In the genomic region with DNA sequence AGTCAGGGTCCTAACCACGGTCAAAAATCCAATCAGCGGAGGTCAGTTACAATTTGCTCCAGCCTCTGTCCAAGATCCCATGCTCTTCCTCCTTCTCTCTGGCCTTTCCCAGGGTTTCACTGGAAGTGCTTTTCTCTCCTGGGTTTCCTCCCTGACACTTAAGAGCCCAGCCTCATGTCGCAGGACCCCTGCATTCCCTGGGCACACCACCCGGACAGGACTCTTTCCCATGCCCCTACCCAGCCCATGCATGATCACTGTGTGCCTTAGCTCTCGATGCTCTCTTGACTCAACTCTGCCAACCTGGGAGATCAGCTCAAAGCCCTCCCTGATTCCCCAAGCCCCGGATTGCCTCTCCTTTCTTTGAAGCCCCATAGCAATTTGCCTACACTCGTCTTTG, we compare ENCODE assay signal across 28 cellular contexts. TPM values are rescaled to one million over a fixed set of nuclear protein-coding genes. Genes with fewer than 3 reads are reported as not detected.
DNase-seq lines count a peak whose midpoint lies in the region; ATAC-seq, FAIRE-seq and TF ChIP-seq lines count a peak whose summit lies in the region.
"Had no signal": no experiment of that assay in that cellular context is flagged by ENCODE, and none has a peak within 500 bp of the region (broad histone marks: within the 10 kb centered on the region; RNA-seq: fewer than 3 reads in every experiment).

No MANE protein-coding gene starts in this region.

- no peaks in the 10 kb centered on the region for H3K9me1 ChIP-seq in keratinocyte (ENCODE audit: control insufficient read depth, extremely low read depth, insufficient read depth, low read length)

- intact Hi-C loops in A673 (cut with micrococcal nuclease; ENCODE audit: unreplicated experiment), result no loop called here

- H3K36me3 ChIP-seq in A673 (ENCODE audit: insufficient read depth, low read length, poor library complexity, severe bottlenecking) (no peaks in the 10 kb centered on the region), DOHH2 (ENCODE audit: control insufficient read depth, low read length) (no peaks in the 10 kb centered on the region), keratinocyte (ENCODE audit: control insufficient read depth in 2 of 2, extremely low read depth in 1 of 2, insufficient read depth in 2 of 2, low read length in 2 of 2) (no peaks in the 10 kb centered on the region)
- H3K36me3 ChIP-seq: gastroesophageal sphincter, left ventricle myocardium inferior, thoracic aorta had no signal

- no peak overlapping the region for H3K9ac ChIP-seq in keratinocyte (ENCODE audit: control insufficient read depth, extremely low read depth, insufficient read depth, low read length)

- H3K27ac ChIP-seq in A673 (ENCODE audit: low read depth, low read length, poor library complexity, severe bottlenecking) (peak overlapping the region; percentile 14), DOHH2 (ENCODE audit: low read depth, low read length) (no peak overlapping the region), keratinocyte (ENCODE audit: control insufficient read depth, insufficient read depth, low read length) (no peak overlapping the region)
- H3K27ac ChIP-seq: gastroesophageal sphincter, left ventricle myocardium inferior, thoracic aorta had no signal

- H3F3A ChIP-seq in DOHH2 (ENCODE audit: control insufficient read depth, insufficient read depth), result no peaks in the 10 kb centered on the region

- H3K79me2 ChIP-seq in DOHH2 (ENCODE audit: control insufficient read depth, low read length), result no peaks in the 10 kb centered on the region
- no peaks in the 10 kb centered on the region for H3K79me2 ChIP-seq in keratinocyte (ENCODE audit: control insufficient read depth, insufficient read depth, low read length)

- in situ Hi-C loops in ACHN (cut with HindIII; ENCODE audit: low pct_ligation_motif_present, low pct_unique_long_range_greater_than_20kb, low sequenced_read_pairs), result no loop called here

- H3K9me3 Mint-ChIP-seq in T-cell, result no peaks in the 10 kb centered on the region
- H3K9me3 Mint-ChIP-seq: CD14-positive monocyte; natural killer cell; T-helper 2 cell treated with Interferon-gamma antibody and Interleukin-4, amounts not matched to agents 5 μg/mL and 100 μg/mL, for 36 hours had no signal

- TF ChIP-seq CTCF in A673 (conservative IDR thresholded peaks at IDR 0.05; ENCODE audit: low read depth, low read length) (no peak), DOHH2 (IDR thresholded peaks at IDR 0.05; ENCODE audit: low read depth, low read length, poor library complexity, severe bottlenecking) (no peak), keratinocyte (optimal IDR thresholded peaks at IDR 0.05 in 1 of 3, IDR thresholded peaks at IDR 0.05 in 1 of 3, conservative IDR thresholded peaks at IDR 0.05 in 1 of 3; ENCODE audit: extremely low read depth in 1 of 3, insufficient read depth in 2 of 3, low read length in 3 of 3) (no peak)

- H3K4me1 Mint-ChIP-seq in T-cell, result peaks cover 34 to 52% (median 36%) of the 10 kb centered on the region in 3 donors

- H3K27ac Mint-ChIP-seq in T-cell, result peak overlapping the region; percentile 37 to 57
- H3K27ac Mint-ChIP-seq: natural killer cell had no signal

- H3K4me3 Mint-ChIP-seq in T-cell, result peak overlapping the region in 1 of 3 donors; percentile 38
- H3K4me3 Mint-ChIP-seq: natural killer cell had no signal

- dilution Hi-C loops in keratinocyte (cut with MboI; ENCODE audit: extremely low pct_ligation_motif_present, low sequenced_read_pairs), result no loop called here

- H3K4me3 ChIP-seq in A673 (ENCODE audit: low read depth, low read length, poor library complexity, severe bottlenecking) (no peak overlapping the region), DOHH2 (ENCODE audit: low read length) (no peak overlapping the region), keratinocyte (ENCODE audit: control insufficient read depth in 2 of 3, extremely low read depth in 1 of 3, insufficient read depth in 2 of 3, low read depth in 1 of 3, low read length in 3 of 3) (no peak overlapping the region)
- H3K4me3 ChIP-seq: gastroesophageal sphincter, left ventricle myocardium inferior, thoracic aorta had no signal

- H3K4me2 ChIP-seq in DOHH2 (ENCODE audit: low read length), result peak overlapping the region; percentile 18; the same call in 1 of the 2 replicates
- peak overlapping the region; percentile 60 for H3K4me2 ChIP-seq in keratinocyte (ENCODE audit: control insufficient read depth, extremely low read depth, insufficient read depth, low read depth, low read length)

- no peak for ATAC-seq in T-cell (replicated peaks in 1 of 4)
- ATAC-seq in HG02970 (IDR thresholded peaks at IDR 0.05; ENCODE audit: low FRiP score, unreplicated experiment), result no peak
- ATAC-seq in GM18870 (IDR thresholded peaks at IDR 0.05; ENCODE audit: unreplicated experiment), result no peak
- ATAC-seq: gastroesophageal sphincter; right cardiac atrium; SK-N-SH treated with all-trans-retinoic acid at 6 μM for 48 hours; stimulated activated naive CD8-positive, alpha-beta T cell treated with anti-CD3 and anti-CD28 coated beads, Interleukin-15, Interleukin-2, amounts not matched to agents 100 U/mL and 50 U/mL, for 24 hours had no signal

- no TSS peak for BruUV-seq in A673 (replicated peaks; lab: Mats Ljungman, UMichigan)

- FAIRE-seq in keratinocyte (lab: Jason Lieb, UNC), result no peak
- FAIRE-seq: endometrium had no signal

- H3K4me1 ChIP-seq in A673 (ENCODE audit: insufficient read depth, low read length, poor library complexity, severe bottlenecking), result peaks cover 5% of the 10 kb centered on the region
- H3K4me1 ChIP-seq in DOHH2 (ENCODE audit: control insufficient read depth, low read length), result peaks cover 17% of the 10 kb centered on the region
- H3K4me1 ChIP-seq in keratinocyte (ENCODE audit: control insufficient read depth, extremely low read depth, insufficient read depth, low read length), result peaks cover 29% of the 10 kb centered on the region
- H3K4me1 ChIP-seq: left ventricle myocardium inferior had no signal

- H3K36me3 Mint-ChIP-seq in T-cell, result no peaks in the 10 kb centered on the region
- H3K36me3 Mint-ChIP-seq: CD14-positive monocyte, natural killer cell had no signal

- H3K9me2 ChIP-seq in DOHH2 (replicated peaks; ENCODE audit: control insufficient read depth, low read length), result no peaks in the 10 kb centered on the region

- H3K27me3 ChIP-seq in A673 (replicated peaks; ENCODE audit: insufficient read depth, low read depth, low read length, poor library complexity) (no peaks in the 10 kb centered on the region), DOHH2 (ENCODE audit: control insufficient read depth, low read length) (peaks cover 9% of the 10 kb centered on the region), keratinocyte (ENCODE audit: control insufficient read depth, extremely low read depth, insufficient read depth, low read length) (peaks cover 10% of the 10 kb centered on the region)
- H3K27me3 ChIP-seq: gastroesophageal sphincter had no signal

- peak overlapping the region; percentile 24 for H2AFZ ChIP-seq in keratinocyte (ENCODE audit: control insufficient read depth, low read length)

- POLR2A ChIA-PET in A673 (lab: Charles Lee; ENCODE audit: low non-redundant PET) (interaction anchor here (0.6 kb wide), 1 partner anchor 666 kb away, joined by 3 read pairs; no protein-coding TSS in a partner anchor), T-cell (lab: Charles Lee) (no interaction called here)

- H4K20me1 ChIP-seq in DOHH2 (ENCODE audit: control insufficient read depth, insufficient read depth, low read depth, low read length), result no peaks in the 10 kb centered on the region
- no peaks in the 10 kb centered on the region for H4K20me1 ChIP-seq in keratinocyte (ENCODE audit: control insufficient read depth, extremely low read depth, insufficient read depth, low read length)

- no peaks in the 10 kb centered on the region for H3K9me3 ChIP-seq in A673 (ENCODE audit: low read depth, low read length, poor library complexity, severe bottlenecking)
- no peaks in the 10 kb centered on the region for H3K9me3 ChIP-seq in DOHH2 (ENCODE audit: control insufficient read depth, insufficient read depth, low read length)
- no peaks in the 10 kb centered on the region for H3K9me3 ChIP-seq in keratinocyte (ENCODE audit: control insufficient read depth, low read depth, low read length)
- H3K9me3 ChIP-seq: gastroesophageal sphincter, left ventricle myocardium inferior, thoracic aorta had no signal

- CTCF ChIA-PET in A673 (lab: Charles Lee), result no interaction called here
- CTCF ChIA-PET in T-cell (lab: Charles Lee), result interaction anchor here (0.7 to 2.2 kb wide), 10 partner anchors 9 to 81 kb away, joined by 3 to 8 read pairs (median 4); no protein-coding TSS in a partner anchor

- H3K27me3 Mint-ChIP-seq in T-cell, result no peaks in the 10 kb centered on the region

- no peak for DNase-seq in A673 (ENCODE audit: low spot score)
- DNase-seq in T-cell, result no peak
- DNase-seq in keratinocyte (ENCODE audit: low read depth, low spot score), result no peak
- no peak for DNase-seq in occipital lobe (lab: John Stamatoyannopoulos, UW)
- DNase-seq in ACHN, result no peak
- DNase-seq: activated CD4-positive, alpha-beta T cell treated with anti-CD3 and anti-CD28 coated beads, Interleukin-2, amount 50 U/mL, for 4 hours; activated effector memory CD4-positive, alpha-beta T cell treated with anti-CD3 and anti-CD28 coated beads, Interleukin-2, amount 50 U/mL, for 16 hours; amygdala; caudate nucleus; hypothalamus; left ventricle myocardium inferior; midbrain; natural killer cell; NCI-H1092; NCI-H2227 treated with DMSO at 0.1 percent for 48 hours; right cardiac atrium; stimulated activated CD4-positive, alpha-beta T cell treated with anti-CD3 and anti-CD28 coated beads, Interleukin-4, amount 100 ng/mL, for 24 hours; stimulated activated naive CD8-positive, alpha-beta T cell treated with anti-CD3 and anti-CD28 coated beads, Interleukin-15, Interleukin-2, amounts not matched to agents 100 U/mL and 50 U/mL, for 24 hours had no signal

RNA-seq across cellular contexts. Expression of a gene that starts 15.5 kb away (rescaled TPM):
- 0.79 TPM in 1 of 2 replicates, not detected in the other for total RNA-seq in A673 (2021)
- total RNA-seq in T-cell, result under 1 TPM in 2 of 5 donors, not detected in 3; 0.55 to 0.63 TPM
- not detected in 3 replicates for polyA plus RNA-seq in keratinocyte
- not detected for polyA plus RNA-seq in keratinocyte (2011; ENCODE audit: low read depth)
- not detected in 2 replicates for polyA plus RNA-seq in keratinocyte (2011; cell fraction: cytosol; rRNA removed)
- polyA plus RNA-seq in keratinocyte (2011; cell fraction: nucleus; rRNA removed), result not detected in 2 replicates
- polyA plus RNA-seq in keratinocyte (2012; ENCODE audit: low replicate concordance), result not detected in 2 replicates
- not detected in 3 replicates for polyA minus RNA-seq in keratinocyte
- polyA minus RNA-seq in keratinocyte (2011; cell fraction: cytosol; rRNA and poly(A)+ RNA removed), result not detected
- polyA minus RNA-seq in keratinocyte (2011; cell fraction: nucleus; rRNA and poly(A)+ RNA removed), result not detected in 2 replicates
- total RNA-seq in occipital lobe, result 1.6 TPM
- total RNA-seq: dermis blood vessel endothelial cell, gastroesophageal sphincter, left ventricle myocardium inferior, natural killer cell, right cardiac atrium, thoracic aorta had no signal
- polyA plus RNA-seq: CD14-positive monocyte, right cardiac atrium had no signal

RNA-seq across cellular contexts. Expression of a gene that starts 18.1 kb away (rescaled TPM):
- total RNA-seq in A673 (2021), result 1.1 and 1.2 TPM in 2 replicates
- total RNA-seq in T-cell, result 1 to 10 TPM in 4 of 5 donors, under 1 TPM in 1; 0.54 to 2.2 (median 1.4) TPM
- polyA plus RNA-seq in keratinocyte, result 0.01 TPM in 1 of 3 replicates, not detected in the others
- polyA plus RNA-seq in keratinocyte (2011; ENCODE audit: low read depth), result not detected
- not detected in 2 replicates for polyA plus RNA-seq in keratinocyte (2011; cell fraction: cytosol; rRNA removed)
- 0.04 and 0.17 TPM in 2 replicates for polyA plus RNA-seq in keratinocyte (2011; cell fraction: nucleus; rRNA removed)
- 0.10 TPM in 1 of 2 replicates, not detected in the other for polyA plus RNA-seq in keratinocyte (2012; ENCODE audit: low replicate concordance)
- not detected in 3 replicates for polyA minus RNA-seq in keratinocyte
- not detected for polyA minus RNA-seq in keratinocyte (2011; cell fraction: cytosol; rRNA and poly(A)+ RNA removed)
- 0.74 TPM in 1 of 2 replicates, not detected in the other for polyA minus RNA-seq in keratinocyte (2011; cell fraction: nucleus; rRNA and poly(A)+ RNA removed)
- not detected for total RNA-seq in occipital lobe
- total RNA-seq: dermis blood vessel endothelial cell, left ventricle myocardium inferior had no signal

RNA-seq across cellular contexts. Expression of a gene that starts 25.4 kb away (rescaled TPM):
- total RNA-seq in A673 (2021) (17.4 and 18.2 TPM in 2 replicates), T-cell (10 to 100 TPM in 3 of 5 donors, 1 to 10 TPM in 2; 7.9 to 11.2 (median 11.0) TPM), occipital lobe (10.6 TPM)
- 3.4 to 5.4 TPM (median 4.1 TPM) in 3 replicates for polyA plus RNA-seq in keratinocyte
- 0.42 TPM for polyA plus RNA-seq in keratinocyte (2011; ENCODE audit: low read depth)
- 2.6 and 3.3 TPM in 2 replicates for polyA plus RNA-seq in keratinocyte (2011; cell fraction: cytosol; rRNA removed)
- 6.0 and 7.3 TPM in 2 replicates for polyA plus RNA-seq in keratinocyte (2011; cell fraction: nucleus; rRNA removed)
- polyA plus RNA-seq in keratinocyte (2012; ENCODE audit: low replicate concordance), result 2.1 and 3.3 TPM in 2 replicates
- 5.9 to 7.9 TPM (median 6.9 TPM) in 3 replicates for polyA minus RNA-seq in keratinocyte
- 2.5 TPM for polyA minus RNA-seq in keratinocyte (2011; cell fraction: cytosol; rRNA and poly(A)+ RNA removed)
- 5.8 and 9.4 TPM in 2 replicates for polyA minus RNA-seq in keratinocyte (2011; cell fraction: nucleus; rRNA and poly(A)+ RNA removed)

RNA-seq across cellular contexts. Expression of a gene that starts 46.8 kb away (rescaled TPM):
- total RNA-seq in A673 (2021), result 57.8 and 68.6 TPM in 2 replicates
- 10 to 100 TPM; 10.7 to 26.1 (median 19.9) TPM for total RNA-seq in T-cell
- 7.4 to 18.6 TPM (median 11.2 TPM) in 3 replicates for polyA plus RNA-seq in keratinocyte
- polyA plus RNA-seq in keratinocyte (2011; ENCODE audit: low read depth), result 1.5 TPM
- polyA plus RNA-seq in keratinocyte (2011; cell fraction: cytosol; rRNA removed), result 3.0 and 5.9 TPM in 2 replicates
- polyA plus RNA-seq in keratinocyte (2011; cell fraction: nucleus; rRNA removed), result 24.8 and 26.6 TPM in 2 replicates
- 3.7 and 5.2 TPM in 2 replicates for polyA plus RNA-seq in keratinocyte (2012; ENCODE audit: low replicate concordance)
- 7.3 to 16.4 TPM (median 10.6 TPM) in 3 replicates for polyA minus RNA-seq in keratinocyte
- 2.3 TPM for polyA minus RNA-seq in keratinocyte (2011; cell fraction: cytosol; rRNA and poly(A)+ RNA removed)
- polyA minus RNA-seq in keratinocyte (2011; cell fraction: nucleus; rRNA and poly(A)+ RNA removed), result 9.1 and 17.1 TPM in 2 replicates
- total RNA-seq in occipital lobe, result 7.6 TPM

RNA-seq across cellular contexts. Expression of a gene that starts 57.1 kb away (rescaled TPM):
- 58.0 and 61.8 TPM in 2 replicates for total RNA-seq in A673 (2021)
- total RNA-seq in T-cell, result 10 to 100 TPM in 3 of 5 donors, 1 to 10 TPM in 2; 4.2 to 21.6 (median 16.9) TPM
- polyA plus RNA-seq in keratinocyte, result 11.4 to 32.2 TPM (median 22.0 TPM) in 3 replicates
- 10.2 TPM for polyA plus RNA-seq in keratinocyte (2011; ENCODE audit: low read depth)
- 11.5 and 12.4 TPM in 2 replicates for polyA plus RNA-seq in keratinocyte (2011; cell fraction: cytosol; rRNA removed)
- polyA plus RNA-seq in keratinocyte (2011; cell fraction: nucleus; rRNA removed), result 22.0 and 23.6 TPM in 2 replicates
- polyA plus RNA-seq in keratinocyte (2012; ENCODE audit: low replicate concordance), result 12.5 and 28.1 TPM in 2 replicates
- polyA minus RNA-seq in keratinocyte, result 12.9 to 27.4 TPM (median 18.7 TPM) in 3 replicates
- polyA minus RNA-seq in keratinocyte (2011; cell fraction: cytosol; rRNA and poly(A)+ RNA removed), result 23.4 TPM
- 15.6 and 16.0 TPM in 2 replicates for polyA minus RNA-seq in keratinocyte (2011; cell fraction: nucleus; rRNA and poly(A)+ RNA removed)
- 33.2 TPM for total RNA-seq in occipital lobe
